ENCODE assay signal across 15 cellular contexts in genomic region chr5:68320094-68320986, GRCh38.
A peak's percentile ranks its signal among the peaks of the same experiment; 100 is the strongest.
DNase-seq lines count a peak whose midpoint lies in the region; ATAC-seq and TF ChIP-seq lines count a peak whose summit lies in the region.
"Had no signal": no experiment of that assay in that cellular context is flagged by ENCODE, and none has a peak within 500 bp of the region (broad histone marks: within the 10 kb centered on the region; RNA-seq: fewer than 3 reads in every experiment).

No MANE protein-coding gene starts in this region.

- peak overlapping the region in 7 of 11 experiments; percentile 2 to 31 (median 10); a peak in 5 of 22 replicates for H3K4me2 ChIP-seq in BLaER1 treated with 17β-estradiol and CSF1 and Interleukin-3, amounts not matched to agents 10 nM and 100 nM

- no peak overlapping the region for H3K4me3 ChIP-seq in BLaER1 treated with 17β-estradiol and CSF1 and Interleukin-3, amounts not matched to agents 10 nM and 100 nM
- no peak overlapping the region for H3K4me3 ChIP-seq in mucosa of descending colon
- H3K4me3 ChIP-seq: ascending aorta, coronary artery, prostate gland had no signal

- H3K27me3 ChIP-seq in BLaER1 treated with 17β-estradiol and CSF1 and Interleukin-3, amounts not matched to agents 10 nM and 100 nM: no peaks in the 10 kb centered on the region
- H3K27me3 ChIP-seq: ascending aorta had no signal

- peak; percentile 68 for DNase-seq in LoVo (ENCODE audit: low spot score)
- peak; percentile 80 to 81 for DNase-seq in erythroblast (lab: John Stamatoyannopoulos, UW)
- DNase-seq in mucosa of descending colon: peak in 2 of 3 donors; percentile 43 to 67
- DNase-seq in NCI-H2081 (lab: John Stamatoyannopoulos, UW): no peak
- DNase-seq in COLO829 (ENCODE audit: low spot score): no peak
- DNase-seq: head of caudate nucleus, NCI-H1436 treated with DMSO at 0.1 percent for 48 hours, NCI-H446 treated with DMSO at 0.1 percent for 48 hours had no signal

- H4K20me1 ChIP-seq in BLaER1 treated with 17β-estradiol and CSF1 and Interleukin-3, amounts not matched to agents 10 nM and 100 nM: no peaks in the 10 kb centered on the region

- peaks cover 0 to 25% (median 6%) of the 10 kb centered on the region in 10 experiments; a peak in 10 of 20 replicates for H3K4me1 ChIP-seq in BLaER1 treated with 17β-estradiol and CSF1 and Interleukin-3, amounts not matched to agents 10 nM and 100 nM
- peaks cover 6% of the 10 kb centered on the region for H3K4me1 ChIP-seq in mucosa of descending colon (ENCODE audit: low read depth)
- H3K4me1 ChIP-seq: ascending aorta, prostate gland had no signal

- TF ChIP-seq CTCF in mucosa of descending colon (IDR thresholded peaks at IDR 0.05): no peak

- H3K9ac ChIP-seq in BLaER1 treated with 17β-estradiol and CSF1 and Interleukin-3, amounts not matched to agents 10 nM and 100 nM: no peak overlapping the region

- intact Hi-C loops in mucosa of descending colon (cut with DNase I, micrococcal nuclease): no loop called here

- no peak overlapping the region for H3K27ac ChIP-seq in BLaER1 treated with 17β-estradiol and CSF1 and Interleukin-3, amounts not matched to agents 10 nM and 100 nM
- H3K27ac ChIP-seq: ascending aorta, coronary artery, HL-60, prostate gland had no signal

- ATAC-seq in mucosa of descending colon: peak; percentile 88
- ATAC-seq in HG03439 (IDR thresholded peaks at IDR 0.05; ENCODE audit: unreplicated experiment): no peak
- no peak for ATAC-seq in GM18511 (IDR thresholded peaks at IDR 0.05; ENCODE audit: unreplicated experiment)

- H3K36me3 ChIP-seq in BLaER1 treated with 17β-estradiol and CSF1 and Interleukin-3, amounts not matched to agents 10 nM and 100 nM: no peaks in the 10 kb centered on the region
- H3K36me3 ChIP-seq in mucosa of descending colon (ENCODE audit: low read depth): no peaks in the 10 kb centered on the region
- H3K36me3 ChIP-seq: ascending aorta, prostate gland had no signal

- TF ChIP-seq POLR2A in erythroblast (IDR thresholded peaks at IDR 0.05; ENCODE audit: low read length): no peak

- H3K9me3 ChIP-seq in BLaER1 treated with 17β-estradiol and CSF1 and Interleukin-3, amounts not matched to agents 10 nM and 100 nM (replicated peaks in 1 of 11): peaks cover 7 to 13% (median 8%) of the 10 kb centered on the region in 11 experiments; a peak in 13 of 22 replicates
- no peaks in the 10 kb centered on the region for H3K9me3 ChIP-seq in mucosa of descending colon
- H3K9me3 ChIP-seq: ascending aorta, prostate gland had no signal

Comparison
In these comparisons a context has a peak if more than half of its experiments do, and no peak if none do; other contexts are left out.
1. DNase-seq: peak in LoVo (single experiment), erythroblast (2 of 2) and mucosa of descending colon (2 of 3); none in NCI-H2081 (0 of 2) and COLO829 (single experiment).